Comparison of ENCODE assay signal across 16 cellular contexts in genomic region chr4:24624381-24624780, GRCh38.
"Had no signal": no experiment of that assay in that cellular context is flagged by ENCODE, and none has a peak within 500 bp of the region (broad histone marks: within the 10 kb centered on the region; RNA-seq: fewer than 3 reads in every experiment).

No MANE protein-coding gene starts in this region.

- H3K4me1 ChIP-seq: esophagus squamous epithelium, gastroesophageal sphincter, stomach, transverse colon had no signal

- H3K27ac ChIP-seq: esophagus squamous epithelium, gastroesophageal sphincter, sigmoid colon, stomach, thoracic aorta, transverse colon had no signal

- H3K9me3 ChIP-seq: thoracic aorta had no signal

- DNase-seq: dermis blood vessel endothelial cell; esophagus squamous epithelium; foreskin fibroblast; glutamatergic neuron; islet precursor cell; naive thymus-derived CD8-positive, alpha-beta T cell; posterior cingulate gyrus; sigmoid colon; small intestine; stimulated activated CD4-positive, alpha-beta T cell treated with anti-CD3 and anti-CD28 coated beads, Interleukin-12 subunit alpha, Interleukin-12 subunit beta, amount 100 ng/mL, for 4 hours; stimulated activated naive CD4-positive, alpha-beta T cell; stomach; substantia nigra; transverse colon had no signal

- H3K36me3 ChIP-seq: esophagus squamous epithelium, gastroesophageal sphincter, sigmoid colon, stomach, thoracic aorta, transverse colon had no signal

- H3K4me3 ChIP-seq: esophagus squamous epithelium, gastroesophageal sphincter, sigmoid colon, stomach, thoracic aorta, transverse colon had no signal

- H3K27me3 ChIP-seq: esophagus squamous epithelium, gastroesophageal sphincter, sigmoid colon, stomach, transverse colon had no signal
